8 cellular contexts compared by ENCODE assay signal in the genomic region with DNA sequence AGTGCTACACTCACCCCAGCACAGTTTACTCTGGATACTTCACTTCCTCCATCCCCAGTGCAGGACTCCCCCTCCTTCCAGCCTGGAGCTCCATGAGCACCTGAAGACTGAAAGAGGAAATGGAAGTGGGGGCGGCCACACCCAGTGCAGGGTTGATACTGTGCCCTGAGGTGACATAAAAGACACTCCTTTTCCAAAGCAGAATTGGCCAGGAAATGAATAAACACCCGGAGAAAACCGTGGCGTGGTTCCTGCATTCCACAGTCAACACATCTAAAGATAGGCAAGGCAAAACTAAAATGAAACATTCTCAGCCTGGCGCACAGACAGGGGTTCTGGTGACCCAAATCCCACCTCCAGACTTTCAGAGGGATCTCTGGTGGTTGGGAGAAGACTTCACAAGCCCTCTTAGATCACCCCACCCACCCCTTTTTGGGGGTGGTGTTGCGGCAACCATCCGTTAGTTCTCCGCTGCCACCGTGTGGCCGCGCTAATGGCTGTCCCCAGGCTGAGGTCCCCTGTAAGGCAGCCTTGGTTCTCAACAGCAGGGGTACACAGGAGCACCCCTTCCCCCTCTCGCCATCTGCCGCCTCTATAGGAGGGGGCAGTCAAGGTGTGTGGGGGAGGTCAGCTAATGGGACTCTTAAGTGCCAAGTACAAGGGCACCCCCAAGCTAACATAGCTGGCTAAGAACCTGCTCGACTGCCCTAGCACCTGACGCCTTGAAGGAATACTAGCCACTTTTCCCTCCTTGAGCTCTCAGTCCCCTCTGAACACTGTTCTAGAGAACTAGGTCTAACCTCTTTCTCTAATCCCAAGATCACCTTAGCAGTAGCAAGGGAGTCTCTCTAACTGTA. TPM values are rescaled to one million over a fixed set of nuclear protein-coding genes. Genes with fewer than 3 reads are reported as not detected.
A peak's percentile ranks its signal among the peaks of the same experiment; 100 is the strongest.
DNase-seq lines count a peak whose midpoint lies in the region; ATAC-seq and TF ChIP-seq lines count a peak whose summit lies in the region.

No MANE protein-coding gene starts in this region.

- ATAC-seq in HG03442 (IDR thresholded peaks at IDR 0.05; ENCODE audit: unreplicated experiment), result no peak

- H3K4me3 Mint-ChIP-seq in CD14-positive monocyte (peak overlapping the region; percentile 55 to 79), brain (peak overlapping the region in 4 of 5 experiments; percentile 22 to 56 (median 54)), immature natural killer cell (peak overlapping the region in 3 of 5 donors; percentile 6 to 38 (median 26))

- H3K27ac Mint-ChIP-seq in CD14-positive monocyte, result peak overlapping the region in 2 of 7 donors; percentile 42 to 73
- peak overlapping the region; percentile 34 to 81 (median 49) for H3K27ac Mint-ChIP-seq in brain
- peak overlapping the region in 3 of 6 donors; percentile 1 to 74 (median 67) for H3K27ac Mint-ChIP-seq in immature natural killer cell

- POLR2A ChIA-PET in HEK293T (lab: Yijun Ruan, JAX), result interaction anchor here (1.9 kb wide), 1 partner anchor 23 kb away, joined by 7 read pairs; a partner anchor contains a TSS

- peaks cover 21% of the 10 kb centered on the region for H3K4me1 Mint-ChIP-seq in CD14-positive monocyte
- H3K4me1 Mint-ChIP-seq in brain, result peaks cover 9% of the 10 kb centered on the region
- peaks cover 23% of the 10 kb centered on the region in 2 donors for H3K4me1 Mint-ChIP-seq in immature natural killer cell

- no peaks in the 10 kb centered on the region for H3K9me3 Mint-ChIP-seq in CD14-positive monocyte
- H3K9me3 Mint-ChIP-seq in brain, result no peaks in the 10 kb centered on the region
- no peaks in the 10 kb centered on the region for H3K9me3 Mint-ChIP-seq in immature natural killer cell

- CTCF ChIA-PET in HEK293T (lab: Yijun Ruan, JAX), result no interaction called here

- H3K27me3 Mint-ChIP-seq in CD14-positive monocyte (ENCODE audit: low read depth in 3 of 3), result peaks cover 0 to 5% (median 0%) of the 10 kb centered on the region in 3 donors
- no peaks in the 10 kb centered on the region for H3K27me3 Mint-ChIP-seq in brain
- peaks cover 0 to 2% (median 0%) of the 10 kb centered on the region in 3 donors for H3K27me3 Mint-ChIP-seq in immature natural killer cell (ENCODE audit: low read depth in 3 of 3)

- TF ChIP-seq CTCF in CD14-positive monocyte (IDR thresholded peaks at IDR 0.05) (peak; percentile 68), brain (conservative IDR thresholded peaks at IDR 0.05) (peak; percentile 79 to 91)

- intact Hi-C loops in CD14-positive monocyte (cut with micrococcal nuclease), result no loop called here

- H3K36me3 Mint-ChIP-seq in CD14-positive monocyte (peaks cover 18 to 21% of the 10 kb centered on the region in 2 donors), brain (peaks cover 4% of the 10 kb centered on the region), immature natural killer cell (peaks cover 0 to 14% (median 4%) of the 10 kb centered on the region in 3 donors)

- DNase-seq in CD14-positive monocyte (ENCODE audit: low spot score) (no peak), HEK293T (ENCODE audit: extremely low spot score) (peak; percentile 56), T-helper 9 cell (peak; percentile 33), immature natural killer cell (peak in 2 of 3 donors; percentile 25 to 38), NCI-H2029 treated with DMSO at 0.1 percent for 48 hours (lab: John Stamatoyannopoulos, UW) (no peak)
- DNase-seq in stimulated activated CD4-positive, alpha-beta T cell treated with anti-CD3 and anti-CD28 coated beads, Interleukin-15, amount 100 ng/mL, for 24 hours, result peak; percentile 68

TF ChIP-seq in HEK293T, 16 proteins besides CTCF, POLR2A, EP300 and RAD21:
- TF ChIP-seq, protein P1, sequence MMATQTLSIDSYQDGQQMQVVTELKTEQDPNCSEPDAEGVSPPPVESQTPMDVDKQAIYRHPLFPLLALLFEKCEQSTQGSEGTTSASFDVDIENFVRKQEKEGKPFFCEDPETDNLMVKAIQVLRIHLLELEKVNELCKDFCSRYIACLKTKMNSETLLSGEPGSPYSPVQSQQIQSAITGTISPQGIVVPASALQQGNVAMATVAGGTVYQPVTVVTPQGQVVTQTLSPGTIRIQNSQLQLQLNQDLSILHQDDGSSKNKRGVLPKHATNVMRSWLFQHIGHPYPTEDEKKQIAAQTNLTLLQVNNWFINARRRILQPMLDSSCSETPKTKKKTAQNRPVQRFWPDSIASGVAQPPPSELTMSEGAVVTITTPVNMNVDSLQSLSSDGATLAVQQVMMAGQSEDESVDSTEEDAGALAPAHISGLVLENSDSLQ (IDR thresholded peaks at IDR 0.05), result no peak
- no peak for TF ChIP-seq CTBP1 (IDR thresholded peaks at IDR 0.05; ENCODE audit: borderline replicate concordance)
- no peak for TF ChIP-seq FOXK2 (IDR thresholded peaks at IDR 0.05)
- TF ChIP-seq FOXA1 (IDR thresholded peaks at IDR 0.05), result no peak
- no peak for TF ChIP-seq BHLHE40 (IDR thresholded peaks at IDR 0.05; ENCODE audit: borderline replicate concordance)
- no peak for TF ChIP-seq L3MBTL2 (conservative IDR thresholded peaks at IDR 0.05)
- no peak for TF ChIP-seq ELF4 (IDR thresholded peaks at IDR 0.05)
- TF ChIP-seq FOXM1 (IDR thresholded peaks at IDR 0.05; ENCODE audit: borderline replicate concordance), result no peak
- no peak for TF ChIP-seq ZNF384 (IDR thresholded peaks at IDR 0.05)
- no peak for TF ChIP-seq ARNT (IDR thresholded peaks at IDR 0.05)
- TF ChIP-seq SP1 (IDR thresholded peaks at IDR 0.05), result no peak
- no peak for TF ChIP-seq SUZ12 (IDR thresholded peaks at IDR 0.05)
- no peak for TF ChIP-seq HDGF (IDR thresholded peaks at IDR 0.05; ENCODE audit: borderline replicate concordance)
- TF ChIP-seq TARDBP (IDR thresholded peaks at IDR 0.05), result no peak
- TF ChIP-seq LEF1 (IDR thresholded peaks at IDR 0.05; ENCODE audit: borderline replicate concordance), result no peak
- no peak for TF ChIP-seq NFRKB (IDR thresholded peaks at IDR 0.05)

RNA-seq across cellular contexts. Expression of a gene that starts 2.6 kb away (rescaled TPM):
- polyA plus RNA-seq in CD14-positive monocyte (not detected), brain (ENCODE audit: insufficient read depth, low read depth, low replicate concordance) (1.6 TPM), immature natural killer cell (1 to 10 TPM in 1 of 3 donors, under 1 TPM in 1, not detected in 1; 0.68 to 1.1 TPM)

RNA-seq across cellular contexts. Expression of a gene that starts 23.4 kb away (rescaled TPM):
- polyA plus RNA-seq in CD14-positive monocyte, result 1 to 10 TPM; 6.1 to 6.6 TPM
- polyA plus RNA-seq in brain (ENCODE audit: insufficient read depth, low read depth, low replicate concordance), result 16.9 TPM
- 10 to 100 TPM; 11.5 to 24.0 (median 12.1) TPM for polyA plus RNA-seq in immature natural killer cell

RNA-seq across cellular contexts. Expression of a gene that starts 33.7 kb away (rescaled TPM):
- polyA plus RNA-seq in CD14-positive monocyte, result 10 to 100 TPM; 11.3 to 17.8 TPM
- polyA plus RNA-seq in brain (ENCODE audit: insufficient read depth, low read depth, low replicate concordance), result 13.8 TPM
- polyA plus RNA-seq in immature natural killer cell, result 10 to 100 TPM in 2 of 3 donors, 1 to 10 TPM in 1; 7.5 to 39.7 (median 19.2) TPM

RNA-seq across cellular contexts. Expression of a gene that starts 36.5 kb away (rescaled TPM):
- polyA plus RNA-seq in CD14-positive monocyte (under 1 TPM in 1 of 2 donors, not detected in 1; 0.10 TPM), brain (ENCODE audit: insufficient read depth, low read depth, low replicate concordance) (28.5 TPM), immature natural killer cell (not detected)

RNA-seq across cellular contexts. Expression of a gene that starts 49.9 kb away (rescaled TPM):
- polyA plus RNA-seq in CD14-positive monocyte, result under 1 TPM; 0.68 to 0.95 TPM
- polyA plus RNA-seq in brain (ENCODE audit: insufficient read depth, low read depth, low replicate concordance), result 6.8 TPM
- 1 to 10 TPM in 2 of 3 donors, not detected in 1; 1.4 to 1.5 TPM for polyA plus RNA-seq in immature natural killer cell

Comparison
In these comparisons a context has a peak if more than half of its experiments do, and no peak if none do; other contexts are left out.
1. DNase-seq: peak in HEK293T (single experiment), T-helper 9 cell (single experiment), immature natural killer cell (2 of 3) and stimulated activated CD4-positive, alpha-beta T cell treated with anti-CD3 and anti-CD28 coated beads, Interleukin-15, amount 100 ng/mL, for 24 hours (single experiment); none in CD14-positive monocyte (single experiment) and NCI-H2029 treated with DMSO at 0.1 percent for 48 hours (single experiment).
2. Peak in every context shown above with its lines, with median percentiles within 50 percentile points of each other: H3K4me3 Mint-ChIP-seq.